In the genomic region with DNA sequence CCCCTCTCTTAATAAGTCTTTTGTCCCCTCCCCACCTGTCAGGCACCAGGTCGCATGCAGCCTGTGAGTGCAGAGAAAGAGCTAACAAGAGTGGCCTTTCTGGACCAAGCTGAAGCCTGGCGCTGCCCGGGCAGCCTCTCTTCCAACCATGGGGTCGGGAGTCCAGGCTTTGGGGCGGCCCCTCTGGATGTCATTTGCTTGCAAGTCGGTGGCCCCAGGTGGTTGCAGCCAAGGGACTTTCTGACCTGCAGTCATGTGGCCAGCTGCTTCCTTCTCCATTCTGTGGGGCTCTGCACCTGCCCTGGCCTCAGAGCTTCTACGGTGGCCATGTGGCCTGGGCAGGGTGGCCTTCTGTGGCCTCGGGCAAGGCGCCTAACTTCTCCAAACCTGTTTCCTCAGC, we compare ENCODE assay signal across 17 cellular contexts.
DNase-seq lines count a peak whose midpoint lies in the region; FAIRE-seq and TF ChIP-seq lines count a peak whose summit lies in the region.
"Had no signal": no experiment of that assay in that cellular context is flagged by ENCODE, and none has a peak within 500 bp of the region (broad histone marks: within the 10 kb centered on the region; RNA-seq: fewer than 3 reads in every experiment).

No MANE protein-coding gene starts in this region.

- DNase-seq in H7 (peak; percentile 28), H1 (ENCODE audit: low read depth in 1 of 2, low spot score in 2 of 2) (no peak), neuronal stem cell (ENCODE audit: low spot score) (no peak), SJCRH30 (no peak), hepatocyte (ENCODE audit: low spot score) (no peak), midbrain (lab: John Stamatoyannopoulos, UW) (no peak)
- DNase-seq: 8988T; CD4-positive, alpha-beta memory T cell; DMS153; DMS79; GDM1; HCEC 1CT; IMR-90 had no signal

- H2AK5ac ChIP-seq in H1 (ENCODE audit: low read depth, low read length) = no peak overlapping the region
- H2AK5ac ChIP-seq in neuronal stem cell (ENCODE audit: low read depth, low read length) = peak overlapping the region; percentile 41

- H3K23ac ChIP-seq in H1 (ENCODE audit: insufficient read length) = no peak overlapping the region
- peak overlapping the region; percentile 44 for H3K23ac ChIP-seq in neuronal stem cell (ENCODE audit: low read depth, low read length, poor library complexity)

- H4K91ac ChIP-seq in H1 (replicated peaks; ENCODE audit: insufficient read length, low read length) (no peak overlapping the region), neuronal stem cell (ENCODE audit: low read depth, low read length, poor library complexity) (no peak overlapping the region)

- no peak overlapping the region for H2BK20ac ChIP-seq in H1 (ENCODE audit: low read length)

- TF ChIP-seq RAD21 in H1 (IDR thresholded peaks at IDR 0.05 in 1 of 2, conservative IDR thresholded peaks at IDR 0.05 in 1 of 2; ENCODE audit: low read depth in 2 of 2, low read length in 2 of 2) = no peak
- TF ChIP-seq RAD21 in liver (IDR thresholded peaks at IDR 0.05) = no peak

- no peak for FAIRE-seq in H1 (lab: Jason Lieb, UNC)
- FAIRE-seq: GM12892 had no signal

- CTCF ChIA-PET in H1 (lab: Charles Lee; ENCODE audit: partially characterized antibody) = interaction anchor here (0.6 to 1.4 kb wide), 7 partner anchors 24 to 275 kb away, joined by 3 to 4 read pairs (median 3); no protein-coding TSS in a partner anchor

- H3K27ac ChIP-seq in H1 (ENCODE audit: low read depth, low read length) (no peak overlapping the region), liver (ENCODE audit: low read depth in 1 of 2, low read length in 2 of 2) (peak overlapping the region; percentile 34 to 39), neuronal stem cell (replicated peaks; ENCODE audit: low read length) (no peak overlapping the region), SJCRH30 (no peak overlapping the region), hepatocyte (no peak overlapping the region)
- H3K27ac ChIP-seq: BLaER1, HL-60 had no signal

- TF ChIP-seq CTCF in H1 (IDR thresholded peaks at IDR 0.05; ENCODE audit: control extremely low read depth in 1 of 3, insufficient read depth in 1 of 3, low read depth in 1 of 3, low read length in 3 of 3) (no peak), liver (IDR thresholded peaks at IDR 0.05; ENCODE audit: low read depth, low read length, missing input control) (no peak), hepatocyte (IDR thresholded peaks at IDR 0.05; ENCODE audit: poor library complexity) (no peak)

- H3K27me3 ChIP-seq in H7 (ENCODE audit: control insufficient read depth, insufficient read depth, low read length) (no peaks in the 10 kb centered on the region), H1 (replicated peaks in 1 of 4; ENCODE audit: control insufficient read depth in 3 of 4, extremely low read depth in 1 of 4, insufficient read depth in 3 of 4, low read length in 3 of 4) (no peaks in the 10 kb centered on the region), liver (ENCODE audit: control insufficient read depth in 4 of 4, insufficient read depth in 4 of 4, low read length in 3 of 4) (no peaks in the 10 kb centered on the region), neuronal stem cell (ENCODE audit: control insufficient read depth in 3 of 3, insufficient read depth in 3 of 3, low read depth in 1 of 3, low read length in 3 of 3) (peaks cover 0 to 44% (median 2%) of the 10 kb centered on the region in 3 experiments), SJCRH30 (no peaks in the 10 kb centered on the region), hepatocyte (no peaks in the 10 kb centered on the region)
- H3K27me3 ChIP-seq: BLaER1 had no signal

- H3K79me1 ChIP-seq in H1 (ENCODE audit: low read depth, low read length) = no peaks in the 10 kb centered on the region; the same call in 1 of the 2 replicates
- H3K79me1 ChIP-seq in neuronal stem cell (ENCODE audit: low read depth, low read length) = no peaks in the 10 kb centered on the region

- no peaks in the 10 kb centered on the region for H3K79me2 ChIP-seq in H1 (ENCODE audit: control insufficient read depth in 1 of 2, insufficient read depth in 2 of 2, low read length in 2 of 2)
- H3K79me2 ChIP-seq in hepatocyte = no peaks in the 10 kb centered on the region

- no peak for TF ChIP-seq EP300 in H1 (IDR thresholded peaks at IDR 0.05; ENCODE audit: borderline replicate concordance in 1 of 2, low read depth in 2 of 2, low read length in 2 of 2)

- no peak overlapping the region for H2BK5ac ChIP-seq in H1 (ENCODE audit: low read depth, low read length)
- H2BK5ac ChIP-seq in neuronal stem cell (ENCODE audit: low read length) = peak overlapping the region; percentile 15

- H3K18ac ChIP-seq in H1 (ENCODE audit: extremely low read depth, low read length) = no peak overlapping the region
- peak overlapping the region; percentile 5 for H3K18ac ChIP-seq in neuronal stem cell (ENCODE audit: low read length)

- no peak overlapping the region for H3K56ac ChIP-seq in H1 (replicated peaks; ENCODE audit: insufficient read length, low read depth, low read length)

- H3K14ac ChIP-seq in H1 (ENCODE audit: insufficient read length) (no peak overlapping the region), neuronal stem cell (ENCODE audit: low read length) (no peak overlapping the region)

- no peaks in the 10 kb centered on the region for H3K9me3 ChIP-seq in H1 (ENCODE audit: insufficient read depth in 2 of 2, low read depth in 1 of 2, low read length in 1 of 2)
- no peaks in the 10 kb centered on the region for H3K9me3 ChIP-seq in liver (ENCODE audit: control insufficient read depth in 4 of 4, low read length in 3 of 4)
- H3K9me3 ChIP-seq in neuronal stem cell (replicated peaks in 1 of 2; ENCODE audit: control insufficient read depth in 2 of 2, insufficient read depth in 1 of 2, low read depth in 1 of 2, low read length in 2 of 2) = no peaks in the 10 kb centered on the region
- no peaks in the 10 kb centered on the region for H3K9me3 ChIP-seq in SJCRH30 (replicated peaks)
- no peaks in the 10 kb centered on the region for H3K9me3 ChIP-seq in hepatocyte (ENCODE audit: low read depth)
- H3K9me3 ChIP-seq: BLaER1 had no signal

- H3K9ac ChIP-seq in H1 (replicated peaks in 1 of 4; ENCODE audit: extremely low read depth in 1 of 4, low read depth in 3 of 4, low read length in 3 of 4) = no peak overlapping the region
- no peak overlapping the region for H3K9ac ChIP-seq in liver (ENCODE audit: low read depth in 1 of 2, low read length in 2 of 2)
- no peak overlapping the region for H3K9ac ChIP-seq in neuronal stem cell (ENCODE audit: low read depth, low read length, poor library complexity)
- H3K9ac ChIP-seq: BLaER1 had no signal

- peaks cover 0 to 6% (median 0%) of the 10 kb centered on the region in 4 experiments; a peak in 1 of 7 replicates for H3K4me1 ChIP-seq in H1 (replicated peaks in 1 of 4; ENCODE audit: control insufficient read depth in 3 of 4, insufficient read depth in 4 of 4, low read length in 3 of 4)
- peaks cover 5 to 14% (median 9%) of the 10 kb centered on the region in 4 donors for H3K4me1 ChIP-seq in liver (ENCODE audit: control insufficient read depth in 4 of 4, insufficient read depth in 4 of 4, low read length in 3 of 4)
- H3K4me1 ChIP-seq in neuronal stem cell (ENCODE audit: control insufficient read depth in 2 of 2, insufficient read depth in 1 of 2, low read depth in 1 of 2, low read length in 2 of 2) = peaks cover 16 to 22% of the 10 kb centered on the region in 2 donors
- H3K4me1 ChIP-seq in SJCRH30 = peaks cover 5% of the 10 kb centered on the region; the same call in 1 of the 2 replicates
- no peaks in the 10 kb centered on the region for H3K4me1 ChIP-seq in hepatocyte (ENCODE audit: insufficient read depth)

- H4K8ac ChIP-seq in H1 (ENCODE audit: extremely low read depth, insufficient read depth, low read length) = no peak overlapping the region; the same call in 1 of the 2 replicates
- H4K8ac ChIP-seq in neuronal stem cell (ENCODE audit: low read depth, low read length) = no peak overlapping the region

- no peak for TF ChIP-seq POLR2A in H1 (IDR thresholded peaks at IDR 0.05; ENCODE audit: control extremely low read depth in 1 of 2, low read depth in 2 of 2, low read length in 2 of 2)

- H3K4ac ChIP-seq in H1 (replicated peaks; ENCODE audit: insufficient read length, low read depth, low read length) = no peak overlapping the region
- no peak overlapping the region for H3K4ac ChIP-seq in neuronal stem cell (ENCODE audit: low read length)

- peak overlapping the region; percentile 50; the same call in 1 of the 2 replicates for H2BK12ac ChIP-seq in H1 (ENCODE audit: low read depth, low read length)
- no peak overlapping the region for H2BK12ac ChIP-seq in neuronal stem cell (ENCODE audit: low read length)

- no peaks in the 10 kb centered on the region for H3K36me3 ChIP-seq in H7 (replicated peaks; ENCODE audit: control insufficient read depth, insufficient read depth, low read length)
- H3K36me3 ChIP-seq in H1 (ENCODE audit: control insufficient read depth in 2 of 4, insufficient read depth in 4 of 4, low read length in 3 of 4) = no peaks in the 10 kb centered on the region
- H3K36me3 ChIP-seq in liver (ENCODE audit: control insufficient read depth in 4 of 4, insufficient read depth in 3 of 4, low read depth in 1 of 4, low read length in 3 of 4) = no peaks in the 10 kb centered on the region
- H3K36me3 ChIP-seq in neuronal stem cell (replicated peaks in 1 of 2; ENCODE audit: control insufficient read depth in 2 of 2, insufficient read depth in 2 of 2, low read length in 2 of 2) = no peaks in the 10 kb centered on the region
- no peaks in the 10 kb centered on the region for H3K36me3 ChIP-seq in SJCRH30
- no peaks in the 10 kb centered on the region for H3K36me3 ChIP-seq in hepatocyte (replicated peaks; ENCODE audit: insufficient read depth, low read depth)
- H3K36me3 ChIP-seq: BLaER1 had no signal

- H2BK120ac ChIP-seq in H1 (replicated peaks; ENCODE audit: low read depth, low read length) (no peak overlapping the region), neuronal stem cell (ENCODE audit: low read depth, low read length) (no peak overlapping the region)

- H3K4me2 ChIP-seq in H1 (ENCODE audit: insufficient read depth in 1 of 2, low read depth in 2 of 2, low read length in 2 of 2) (no peak overlapping the region), neuronal stem cell (ENCODE audit: insufficient read depth, low read length, poor library complexity, severe bottlenecking) (no peak overlapping the region), hepatocyte (no peak overlapping the region)
- H3K4me2 ChIP-seq: BLaER1 had no signal

- H3K23me2 ChIP-seq in H1 (ENCODE audit: low read depth, low read length) = peaks cover 10% of the 10 kb centered on the region; the same call in 1 of the 2 replicates

- H3K9me2 ChIP-seq in hepatocyte (replicated peaks; ENCODE audit: insufficient read depth) = no peaks in the 10 kb centered on the region

- H3K4me3 ChIP-seq in H7 (ENCODE audit: insufficient read depth, low read depth, low read length) (no peak overlapping the region), H1 (ENCODE audit: extremely low read depth in 1 of 4, insufficient read depth in 2 of 4, low read depth in 3 of 4, low read length in 4 of 4) (no peak overlapping the region), liver (ENCODE audit: low read depth in 1 of 3, low read length in 3 of 3) (no peak overlapping the region), neuronal stem cell (ENCODE audit: low read length in 2 of 2) (no peak overlapping the region), SJCRH30 (no peak overlapping the region), hepatocyte (no peak overlapping the region)
- H3K4me3 ChIP-seq: BLaER1 had no signal

- no peak overlapping the region for H4K5ac ChIP-seq in H1 (ENCODE audit: insufficient read length, low read depth, low read length)

- 88% methylated on average over 9 of the region's 9 CpGs; no CpG with 5 or more reads in 1 of the 2 experiments for WGBS in H1 (ENCODE audit: extremely low coverage in 1 of 2, insufficient coverage in 1 of 2, insufficient read length in 1 of 2, insufficient replicate concordance in 2 of 2, low coverage in 1 of 2, low lambda C conversion rate in 2 of 2, missing lambda C conversion rate in 1 of 2), 2 experiments
- WGBS in liver = 54% methylated on average over 9 of the region's 9 CpGs
- no CpG with 5 or more reads among the region's 9 CpGs for WGBS in neuronal stem cell (ENCODE audit: extremely low coverage in 2 of 2, insufficient read length in 2 of 2, insufficient replicate concordance in 1 of 2), 2 donors
- WGBS in hepatocyte (ENCODE audit: low lambda C conversion rate, missing lambda C conversion rate) = 88% methylated on average over 9 of the region's 9 CpGs

- H4K20me1 ChIP-seq in H1 (replicated peaks in 1 of 2; ENCODE audit: control insufficient read depth in 1 of 2, insufficient read depth in 2 of 2, low read length in 2 of 2) (peaks cover 0 to 2% of the 10 kb centered on the region in 2 experiments), hepatocyte (ENCODE audit: insufficient read depth, poor library complexity, severe bottlenecking) (no peaks in the 10 kb centered on the region)
- H4K20me1 ChIP-seq: BLaER1 had no signal

- H2BK15ac ChIP-seq in H1 (ENCODE audit: low read length) = no peak overlapping the region
- H2BK15ac ChIP-seq in neuronal stem cell (ENCODE audit: low read length) = no peak overlapping the region

- H2AFZ ChIP-seq in H1 (ENCODE audit: low read length) (no peak overlapping the region), neuronal stem cell (ENCODE audit: low read length) (no peak overlapping the region), hepatocyte (no peak overlapping the region)

- POLR2A ChIA-PET in H1 (lab: Charles Lee; ENCODE audit: partially characterized antibody) = interaction anchor here (0.8 kb wide), 1 partner anchor 9 kb away, joined by 4 read pairs; no protein-coding TSS in a partner anchor

Comparison
In these comparisons a context has a peak if more than half of its experiments do, and no peak if none do; other contexts are left out.
1. H3K27ac ChIP-seq: peak in liver (2 of 2); none in H1 (single experiment), neuronal stem cell (single experiment), SJCRH30 (single experiment) and hepatocyte (single experiment).